In the genomic region with DNA sequence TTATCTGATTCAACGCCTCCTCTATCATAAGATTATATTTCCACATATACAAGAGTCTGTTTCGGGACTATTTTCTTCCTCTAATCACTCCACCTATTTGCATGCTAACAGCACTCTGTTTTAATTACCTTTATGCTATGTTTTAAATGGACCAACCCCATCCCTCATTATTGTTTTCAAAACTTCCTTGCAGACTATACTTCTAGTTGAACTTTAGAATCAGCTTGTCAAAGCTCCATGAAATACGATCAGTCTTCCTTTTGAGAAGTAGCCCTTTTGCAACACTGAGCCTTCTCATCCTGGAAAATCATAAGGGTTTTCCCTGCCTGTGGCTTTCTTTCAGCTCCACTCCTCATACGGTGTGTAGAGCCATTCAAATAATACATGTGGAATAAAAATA, we compare ENCODE assay signal across 21 cellular contexts. TPM values are rescaled to one million over a fixed set of nuclear protein-coding genes. Genes with fewer than 3 reads are reported as not detected.
DNase-seq lines count a peak whose midpoint lies in the region; ATAC-seq and TF ChIP-seq lines count a peak whose summit lies in the region.
"Had no signal": no experiment of that assay in that cellular context is flagged by ENCODE, and none has a peak within 500 bp of the region (broad histone marks: within the 10 kb centered on the region; RNA-seq: fewer than 3 reads in every experiment).

No MANE protein-coding gene starts in this region.

- CTCF ChIA-PET in activated CD4-positive, alpha-beta T cell treated with anti-CD3 and anti-CD28 coated beads for 36 hours (lab: Charles Lee), result interaction anchor here (0.6 to 1.6 kb wide), 5 partner anchors 9 to 167 kb away, joined by 3 to 8 read pairs (median 3); partner anchors contain the start of gene FBXO34

- H3K4me1 Mint-ChIP-seq in activated CD4-positive, alpha-beta T cell treated with anti-CD3 and anti-CD28 coated beads for 36 hours, result peaks cover 46% of the 10 kb centered on the region
- H3K4me1 Mint-ChIP-seq in activated naive CD8-positive, alpha-beta T cell (ENCODE audit: low read depth), result peaks cover 46% of the 10 kb centered on the region
- H3K4me1 Mint-ChIP-seq in natural killer cell, result peaks cover 21 to 24% of the 10 kb centered on the region in 2 donors
- H3K4me1 Mint-ChIP-seq: H9 had no signal

- TF ChIP-seq POLR2A in prostate gland (IDR thresholded peaks at IDR 0.05), result no peak

- H3K36me3 Mint-ChIP-seq in activated CD4-positive, alpha-beta T cell treated with anti-CD3 and anti-CD28 coated beads for 36 hours (ENCODE audit: low read depth), result peaks cover 32% of the 10 kb centered on the region
- H3K36me3 Mint-ChIP-seq in activated naive CD8-positive, alpha-beta T cell, result peaks cover 22% of the 10 kb centered on the region
- H3K36me3 Mint-ChIP-seq in natural killer cell, result peaks cover 22% of the 10 kb centered on the region

- peak overlapping the region; percentile 32 for H3K4me3 Mint-ChIP-seq in activated CD4-positive, alpha-beta T cell treated with anti-CD3 and anti-CD28 coated beads for 36 hours
- peak overlapping the region; percentile 76 for H3K4me3 Mint-ChIP-seq in activated naive CD8-positive, alpha-beta T cell
- H3K4me3 Mint-ChIP-seq in natural killer cell, result peak overlapping the region; percentile 77
- H3K4me3 Mint-ChIP-seq: B cell, H9 had no signal

- H3K27me3 ChIP-seq in prostate gland (replicated peaks; ENCODE audit: insufficient read depth), result no peaks in the 10 kb centered on the region
- H3K27me3 ChIP-seq: body of pancreas, vagina had no signal

- ATAC-seq in activated CD4-positive, alpha-beta T cell treated with anti-CD3 and anti-CD28 coated beads for 36 hours, result peak; percentile 3
- ATAC-seq in HG02852 (IDR thresholded peaks at IDR 0.05; ENCODE audit: unreplicated experiment) (peak; percentile 17), natural killer cell (no peak), GM18498 (IDR thresholded peaks at IDR 0.05; ENCODE audit: unreplicated experiment) (no peak)
- ATAC-seq: body of pancreas had no signal

- no peak for TF ChIP-seq CTCF in natural killer cell (IDR thresholded peaks at IDR 0.05)
- no peak for TF ChIP-seq CTCF in prostate gland (IDR thresholded peaks at IDR 0.05)

- 94% methylated on average over 4 of the region's 4 CpGs for WGBS in prostate gland

- H3K36me3 ChIP-seq in prostate gland, result no peaks in the 10 kb centered on the region

- H3K27ac ChIP-seq in prostate gland, result no peak overlapping the region
- H3K27ac ChIP-seq: body of pancreas, coronary artery, left ventricle myocardium inferior, vagina had no signal

- H3K9me3 ChIP-seq in prostate gland, result no peaks in the 10 kb centered on the region
- H3K9me3 ChIP-seq: body of pancreas, left ventricle myocardium inferior, vagina had no signal

- POLR2A ChIA-PET in activated CD4-positive, alpha-beta T cell treated with anti-CD3 and anti-CD28 coated beads for 36 hours (lab: Charles Lee), result interaction anchor here (0.6 to 1.1 kb wide), 3 partner anchors 11 to 72 kb away, joined by 3 to 5 read pairs (median 4); no protein-coding TSS in a partner anchor

- no peak for DNase-seq in activated CD4-positive, alpha-beta T cell treated with anti-CD3 and anti-CD28 coated beads for 36 hours
- no peak for DNase-seq in activated CD4-positive, alpha-beta T cell treated with anti-CD3 and anti-CD28 coated beads for 48 hours
- DNase-seq in natural killer cell (no peak), prostate gland (ENCODE audit: low spot score) (no peak), NCI-H146 (lab: John Stamatoyannopoulos, UW) (no peak)
- DNase-seq: activated CD8-positive, alpha-beta memory T cell treated with anti-CD3 and anti-CD28 coated beads, Interleukin-2, amount 10 ng/mL, durations not matched to agents 7 days and 5 days; body of pancreas; glutamatergic neuron; H9; Kasumi-1; left ventricle myocardium inferior; NCI-H1092; NCI-H2081; NCI-H446 had no signal

- intact Hi-C loops in activated CD4-positive, alpha-beta T cell treated with anti-CD3 and anti-CD28 coated beads for 36 hours (cut with DNase I, micrococcal nuclease), result loop anchor here (1.0 to 10.0 kb wide), 7 partner anchors 12 to 1893 kb away; partner anchors contain the start of genes AP5M1 (in 1 of the 2), ATG14 (in 1 of the 2), EXOC5 (in 1 of the 2) and FBXO34 (in 1 of the 2)
- intact Hi-C loops in natural killer cell (cut with micrococcal nuclease), result loop anchor here (1.0 kb wide), 1 partner anchor 37 kb away; no protein-coding TSS in a partner anchor
- intact Hi-C loops in prostate gland (cut with DNase I), result no loop called here

- peak overlapping the region; percentile 96 for H3K27ac Mint-ChIP-seq in activated CD4-positive, alpha-beta T cell treated with anti-CD3 and anti-CD28 coated beads for 36 hours
- H3K27ac Mint-ChIP-seq in activated naive CD8-positive, alpha-beta T cell, result peak overlapping the region; percentile 93
- H3K27ac Mint-ChIP-seq in natural killer cell, result peak overlapping the region; percentile 85 to 87
- H3K27ac Mint-ChIP-seq: B cell, H9 had no signal

- H3K9me3 Mint-ChIP-seq in activated CD4-positive, alpha-beta T cell treated with anti-CD3 and anti-CD28 coated beads for 36 hours (ENCODE audit: low read depth), result no peaks in the 10 kb centered on the region
- H3K9me3 Mint-ChIP-seq in activated naive CD8-positive, alpha-beta T cell (ENCODE audit: low read depth), result no peaks in the 10 kb centered on the region
- H3K9me3 Mint-ChIP-seq in natural killer cell, result no peaks in the 10 kb centered on the region
- H3K9me3 Mint-ChIP-seq: H9 had no signal

- H3K27me3 Mint-ChIP-seq in activated CD4-positive, alpha-beta T cell treated with anti-CD3 and anti-CD28 coated beads for 36 hours, result no peaks in the 10 kb centered on the region
- H3K27me3 Mint-ChIP-seq in activated naive CD8-positive, alpha-beta T cell, result no peaks in the 10 kb centered on the region
- H3K27me3 Mint-ChIP-seq in natural killer cell (ENCODE audit: low read depth in 2 of 2), result no peaks in the 10 kb centered on the region
- H3K27me3 Mint-ChIP-seq: activated CD8-positive, alpha-beta memory T cell treated with anti-CD3 and anti-CD28 coated beads, Interleukin-2, amount 10 ng/mL, durations not matched to agents 7 days and 5 days; B cell had no signal

- H3K4me3 ChIP-seq in prostate gland, result no peak overlapping the region
- H3K4me3 ChIP-seq: body of pancreas, coronary artery, left ventricle myocardium inferior, smooth muscle cell, vagina had no signal

- H3K4me1 ChIP-seq in prostate gland (replicated peaks), result no peaks in the 10 kb centered on the region
- H3K4me1 ChIP-seq: body of pancreas, vagina had no signal

RNA-seq across cellular contexts. Expression of gene ATG14, which starts 36.9 kb away (rescaled TPM):
- total RNA-seq in activated CD4-positive, alpha-beta T cell treated with anti-CD3 and anti-CD28 coated beads for 36 hours, result 1 to 10 TPM; 5.0 to 5.1 TPM
- total RNA-seq in natural killer cell (10 to 100 TPM; 18.1 to 23.1 (median 20.5) TPM), prostate gland (10 to 100 TPM; 12.5 to 21.9 TPM)

Comparison
In these comparisons a context has a peak if more than half of its experiments do, and no peak if none do; other contexts are left out.
1. ATAC-seq: peak in activated CD4-positive, alpha-beta T cell treated with anti-CD3 and anti-CD28 coated beads for 36 hours (single experiment) and HG02852 (single experiment); none in natural killer cell (0 of 3) and GM18498 (single experiment).
2. Peak in every context shown above with its lines, with median percentiles within 50 percentile points of each other: H3K27ac Mint-ChIP-seq and H3K4me3 Mint-ChIP-seq.